8 cellular contexts compared by ENCODE assay signal in the genomic region with DNA sequence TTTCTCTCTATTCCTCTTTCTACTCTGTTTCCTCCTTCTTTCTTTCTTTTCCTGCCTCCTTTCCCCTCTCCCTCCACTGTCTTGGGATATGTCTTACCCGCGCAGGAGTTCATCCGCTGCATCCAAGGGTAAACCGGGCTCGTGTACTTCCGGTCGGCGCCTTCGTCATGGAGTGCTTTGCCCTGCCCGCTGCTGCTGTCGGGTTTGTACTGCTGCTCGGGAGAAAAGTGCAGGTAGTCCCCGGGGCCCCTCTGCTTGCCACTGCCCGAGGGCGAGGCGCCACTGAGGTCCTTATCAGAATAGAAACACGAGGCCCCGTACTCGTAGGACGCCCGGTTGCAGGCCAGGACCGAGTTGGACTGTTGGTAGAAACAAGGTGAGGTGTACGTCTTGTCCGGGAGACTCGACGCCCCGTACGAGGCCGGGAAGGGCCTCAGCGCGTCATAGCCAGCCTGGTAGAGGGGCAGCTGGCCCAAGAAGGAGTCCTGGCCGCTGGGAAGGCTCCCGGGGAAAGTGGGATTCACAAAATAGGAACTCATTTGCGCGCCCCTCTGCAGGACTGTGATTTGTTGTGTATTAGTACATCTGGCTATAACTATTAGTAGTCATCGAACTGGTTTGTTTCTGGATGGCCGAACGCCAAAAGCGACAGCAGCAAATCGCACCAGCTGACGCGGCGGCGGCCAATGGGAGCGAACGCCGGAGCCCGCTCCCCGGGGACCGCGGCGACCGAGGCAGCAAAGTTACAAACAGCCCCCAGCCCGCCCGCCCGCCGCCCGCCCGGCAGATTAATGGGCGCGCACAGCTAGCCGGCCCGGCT. TPM values are rescaled to one million over a fixed set of nuclear protein-coding genes. Genes with fewer than 3 reads are reported as not detected.
A peak's percentile ranks its signal among the peaks of the same experiment; 100 is the strongest.
DNase-seq lines count a peak whose midpoint lies in the region; ATAC-seq and TF ChIP-seq lines count a peak whose summit lies in the region.

Gene HOXA6, minus strand, starts transcription at position 564 of the 820 bp plus-strand sequence. Its CDS starts 25 bp downstream, at position 539.

- in situ Hi-C loops in KBM-7 (cut with MboI; ENCODE audit: low pct_unique_long_range_greater_than_20kb, low sequenced_read_pairs): no loop called here

- peak; percentile 37 for DNase-seq in D341Med (ENCODE audit: low spot score)
- peak; percentile 58 for DNase-seq in NCI-H510A (lab: John Stamatoyannopoulos, UW)
- peak; percentile 78 to 91 for DNase-seq in psoas muscle
- no peak for DNase-seq in stimulated activated CD4-positive, alpha-beta T cell treated with anti-CD3 and anti-CD28 coated beads, Interleukin-12 subunit alpha, Interleukin-12 subunit beta, amount 100 ng/mL, for 4 hours
- DNase-seq in KBM-7: no peak
- DNase-seq in stimulated activated CD4-positive, alpha-beta T cell treated with anti-CD3 and anti-CD28 coated beads, Interleukin-4, amount 100 ng/mL, for 4 hours: no peak
- DNase-seq in COR-L47 (lab: John Stamatoyannopoulos, UW): no peak

- peak within 1 kb of the TSS; percentile 36 to 48 for H3K4me3 ChIP-seq in esophagus (ENCODE audit: low read depth in 1 of 2, low read length in 2 of 2)
- H3K4me3 ChIP-seq in psoas muscle: peak within 1 kb of the TSS; percentile 75

- peaks cover 0 to 4% of the 10 kb centered on the region in 2 donors for H3K27me3 ChIP-seq in esophagus (ENCODE audit: control insufficient read depth in 1 of 2, insufficient read depth in 2 of 2, low read length in 2 of 2)
- H3K27me3 ChIP-seq in psoas muscle (ENCODE audit: insufficient read depth in 3 of 3, low read length in 2 of 3): no peaks in the 10 kb centered on the region

- 27 to 34% methylated on average over 51 to 63 of the region's 63 CpGs for WGBS in esophagus, 2 donors
- WGBS in psoas muscle, 3 donors: 16 to 22% (median 19%) methylated on average over 60 to 63 of the region's 63 CpGs

- TF ChIP-seq CTCF in psoas muscle (IDR thresholded peaks at IDR 0.05): no peak

- no peaks in the 10 kb centered on the region for H3K36me3 ChIP-seq in esophagus (ENCODE audit: control insufficient read depth in 2 of 2, insufficient read depth in 2 of 2, low read length in 1 of 2)
- H3K36me3 ChIP-seq in psoas muscle (ENCODE audit: insufficient read depth in 1 of 2, low read depth in 1 of 2): peaks cover 0 to 30% of the 10 kb centered on the region in 2 donors

- H3K27ac ChIP-seq in esophagus (ENCODE audit: low read depth in 2 of 2, low read length in 1 of 2): peak within 1 kb of the TSS; percentile 12 to 39
- H3K27ac ChIP-seq in psoas muscle: peak within 1 kb of the TSS; percentile 84

- H3K4me1 ChIP-seq in esophagus (ENCODE audit: control insufficient read depth in 2 of 2, insufficient read depth in 2 of 2, low read length in 1 of 2) (peaks cover 0 to 15% of the 10 kb centered on the region in 2 donors), psoas muscle (peaks cover 23% of the 10 kb centered on the region)

- H3K9me3 ChIP-seq in esophagus (ENCODE audit: control insufficient read depth in 2 of 2, insufficient read depth in 1 of 2, low read depth in 1 of 2, low read length in 1 of 2) (no peaks in the 10 kb centered on the region), psoas muscle (no peaks in the 10 kb centered on the region)

- peak in 3 of 4 donors; percentile 29 to 57 (median 34) for ATAC-seq in psoas muscle

- intact Hi-C loops in psoas muscle (cut with DNase I): loop anchor here in 1 of 2 donors (10.0 kb wide), 1 partner anchor 753 kb away; no protein-coding TSS in a partner anchor

RNA-seq across cellular contexts. Expression of gene HOXA6, which starts in this region (rescaled TPM):
- polyA plus RNA-seq in esophagus: under 1 TPM; 0.19 to 0.69 TPM
- 1 to 10 TPM; 2.5 to 3.7 (median 3.1) TPM for total RNA-seq in psoas muscle
- 1 to 10 TPM in 2 of 3 donors, under 1 TPM in 1; 0.64 to 3.2 (median 1.5) TPM for polyA plus RNA-seq in psoas muscle

Comparison
In these comparisons a context has a peak if more than half of its experiments do, and no peak if none do; other contexts are left out.
1. DNase-seq: peak in D341Med (single experiment), NCI-H510A (single experiment) and psoas muscle (2 of 2); none in stimulated activated CD4-positive, alpha-beta T cell treated with anti-CD3 and anti-CD28 coated beads, Interleukin-12 subunit alpha, Interleukin-12 subunit beta, amount 100 ng/mL, for 4 hours (single experiment), KBM-7 (single experiment), stimulated activated CD4-positive, alpha-beta T cell treated with anti-CD3 and anti-CD28 coated beads, Interleukin-4, amount 100 ng/mL, for 4 hours (0 of 2) and COR-L47 (single experiment).